1 cellular context compared by ENCODE assay signal in genomic region chr15:66564136-66565041, GRCh38.
TF ChIP-seq lines count a peak whose summit lies in the region.

No MANE protein-coding gene starts in this region.

TF ChIP-seq in IMR-90, 13 proteins besides CTCF, POLR2A, EP300 and RAD21:
- TF ChIP-seq CEBPB (IDR thresholded peaks at IDR 0.05; ENCODE audit: low read depth, low read length) (no peak), BHLHE40 (IDR thresholded peaks at IDR 0.05; ENCODE audit: low read depth, low read length) (no peak), MAFK (IDR thresholded peaks at IDR 0.05; ENCODE audit: low read depth, low read length) (no peak), FOS (IDR thresholded peaks at IDR 0.05; ENCODE audit: low read depth, low read length) (no peak), MXI1 (IDR thresholded peaks at IDR 0.05; ENCODE audit: borderline replicate concordance, low read depth, low read length) (no peak), RFX5 (IDR thresholded peaks at IDR 0.05; ENCODE audit: low read depth, low read length) (no peak), NFE2L2 (IDR thresholded peaks at IDR 0.05; ENCODE audit: low read depth, low read length) (no peak), SMC3 (IDR thresholded peaks at IDR 0.05; ENCODE audit: low read depth, low read length) (no peak), CHD1 (IDR thresholded peaks at IDR 0.05; ENCODE audit: low read depth, low read length) (no peak), RCOR1 (IDR thresholded peaks at IDR 0.05; ENCODE audit: insufficient replicate concordance, low read length) (no peak), MAZ (IDR thresholded peaks at IDR 0.05; ENCODE audit: borderline replicate concordance, low read depth, low read length) (no peak)
- TF ChIP-seq, protein P1, sequence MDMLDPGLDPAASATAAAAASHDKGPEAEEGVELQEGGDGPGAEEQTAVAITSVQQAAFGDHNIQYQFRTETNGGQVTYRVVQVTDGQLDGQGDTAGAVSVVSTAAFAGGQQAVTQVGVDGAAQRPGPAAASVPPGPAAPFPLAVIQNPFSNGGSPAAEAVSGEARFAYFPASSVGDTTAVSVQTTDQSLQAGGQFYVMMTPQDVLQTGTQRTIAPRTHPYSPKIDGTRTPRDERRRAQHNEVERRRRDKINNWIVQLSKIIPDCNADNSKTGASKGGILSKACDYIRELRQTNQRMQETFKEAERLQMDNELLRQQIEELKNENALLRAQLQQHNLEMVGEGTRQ (IDR thresholded peaks at IDR 0.05; ENCODE audit: low read depth, low read length) = no peak
- TF ChIP-seq, protein P2, sequence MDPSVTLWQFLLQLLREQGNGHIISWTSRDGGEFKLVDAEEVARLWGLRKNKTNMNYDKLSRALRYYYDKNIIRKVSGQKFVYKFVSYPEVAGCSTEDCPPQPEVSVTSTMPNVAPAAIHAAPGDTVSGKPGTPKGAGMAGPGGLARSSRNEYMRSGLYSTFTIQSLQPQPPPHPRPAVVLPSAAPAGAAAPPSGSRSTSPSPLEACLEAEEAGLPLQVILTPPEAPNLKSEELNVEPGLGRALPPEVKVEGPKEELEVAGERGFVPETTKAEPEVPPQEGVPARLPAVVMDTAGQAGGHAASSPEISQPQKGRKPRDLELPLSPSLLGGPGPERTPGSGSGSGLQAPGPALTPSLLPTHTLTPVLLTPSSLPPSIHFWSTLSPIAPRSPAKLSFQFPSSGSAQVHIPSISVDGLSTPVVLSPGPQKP (IDR thresholded peaks at IDR 0.05; ENCODE audit: borderline replicate concordance, low read depth, low read length) = no peak
TF ChIP-seq in IMR-90: peak in this region for 0.
